In genomic region chr6:45420909-45421699, GRCh38 we compare ENCODE assay signal across 8 cellular contexts. TPM values are rescaled to one million over a fixed set of nuclear protein-coding genes. Genes with fewer than 3 reads are reported as not detected.
A peak's percentile ranks its signal among the peaks of the same experiment; 100 is the strongest.
DNase-seq lines count a peak whose midpoint lies in the region; ATAC-seq and TF ChIP-seq lines count a peak whose summit lies in the region.

No MANE protein-coding gene starts in this region.

- in situ Hi-C loops in GM23248 (cut with MboI) (no loop called here), gastrocnemius medialis (cut with MboI; ENCODE audit: low sequenced_read_pairs in 4 of 4) (loop anchor here in 3 of 4 donors (10.0 to 25.0 kb wide), 3 partner anchors 291 to 759 kb away; no protein-coding TSS in a partner anchor)

- H3K36me3 ChIP-seq in GM23248 (ENCODE audit: low read depth): no peaks in the 10 kb centered on the region
- peaks cover 35% of the 10 kb centered on the region for H3K36me3 ChIP-seq in SJCRH30
- H3K36me3 ChIP-seq in gastrocnemius medialis: no peaks in the 10 kb centered on the region

- H3K4me1 ChIP-seq in GM23248 (ENCODE audit: insufficient read depth): peaks cover 27% of the 10 kb centered on the region
- peaks cover 10% of the 10 kb centered on the region; the same call in 1 of the 2 replicates for H3K4me1 ChIP-seq in SJCRH30
- peaks cover 16 to 32% of the 10 kb centered on the region in 2 donors for H3K4me1 ChIP-seq in gastrocnemius medialis

- H3K9me2 ChIP-seq in GM23248 (ENCODE audit: insufficient read depth): no peaks in the 10 kb centered on the region

- H3K27ac ChIP-seq in GM23248 (peak overlapping the region; percentile 80), SJCRH30 (peak overlapping the region; percentile 98), gastrocnemius medialis (peak overlapping the region; percentile 0 to 35 (median 20))

- H2AFZ ChIP-seq in GM23248: peak overlapping the region; percentile 81

- no peaks in the 10 kb centered on the region for H3K9me3 ChIP-seq in GM23248 (ENCODE audit: low read depth)
- no peaks in the 10 kb centered on the region for H3K9me3 ChIP-seq in SJCRH30 (replicated peaks)
- no peaks in the 10 kb centered on the region for H3K9me3 ChIP-seq in gastrocnemius medialis

- intact Hi-C loops in gastrocnemius medialis (cut with DNase I; ENCODE audit: low total_unique reads): loop anchor here (2.0 to 5.0 kb wide), 3 partner anchors 42 to 766 kb away; no protein-coding TSS in a partner anchor

- H3F3A ChIP-seq in GM23248 (ENCODE audit: insufficient read depth): peaks cover 30% of the 10 kb centered on the region

- TF ChIP-seq CTCF in fibroblast of villous mesenchyme (IDR thresholded peaks at IDR 0.05; ENCODE audit: insufficient read depth, low read depth, low read length) (no peak), gastrocnemius medialis (IDR thresholded peaks at IDR 0.05 in 4 of 5, conservative IDR thresholded peaks at IDR 0.05 in 1 of 5) (no peak)

- peak; percentile 64 for DNase-seq in GM23248
- no peak for DNase-seq in SJCRH30
- DNase-seq in fibroblast of villous mesenchyme (ENCODE audit: low read depth): no peak
- no peak for DNase-seq in gastrocnemius medialis
- DNase-seq in NCI-H2196 (lab: John Stamatoyannopoulos, UW; ENCODE audit: unreplicated experiment): no peak
- DNase-seq in medulla oblongata (ENCODE audit: extremely low spot score): no peak

- peaks cover 74% of the 10 kb centered on the region for H3K79me2 ChIP-seq in GM23248 (ENCODE audit: insufficient read depth)

- peak overlapping the region; percentile 90 for H3K9ac ChIP-seq in GM23248

- WGBS in GM23248 (ENCODE audit: low coverage in 1 of 2, low lambda C conversion rate in 2 of 2, missing lambda C conversion rate in 2 of 2), 2 experiments: 14 to 17% methylated on average over 19 of the region's 19 CpGs

- no peaks in the 10 kb centered on the region for H4K20me1 ChIP-seq in GM23248 (ENCODE audit: insufficient read depth)

- no peak for TF ChIP-seq POLR2A in gastrocnemius medialis (IDR thresholded peaks at IDR 0.05)

- peak overlapping the region; percentile 95 for H3K4me2 ChIP-seq in GM23248 (ENCODE audit: unreplicated experiment)

- ATAC-seq in gastrocnemius medialis (peak in 1 of 2 donors; percentile 9), GM18907 (IDR thresholded peaks at IDR 0.05; ENCODE audit: unreplicated experiment) (no peak), HG02763 (IDR thresholded peaks at IDR 0.05; ENCODE audit: unreplicated experiment) (no peak)

- H3K4me3 ChIP-seq in GM23248: peak overlapping the region; percentile 98
- peak overlapping the region; percentile 97 for H3K4me3 ChIP-seq in SJCRH30
- H3K4me3 ChIP-seq in fibroblast of villous mesenchyme (ENCODE audit: low read depth, low read length): peak overlapping the region; percentile 99
- H3K4me3 ChIP-seq in gastrocnemius medialis: peak overlapping the region; percentile 61 to 75 (median 64)

- H3K27me3 ChIP-seq in GM23248 (replicated peaks; ENCODE audit: insufficient read depth) (no peaks in the 10 kb centered on the region), SJCRH30 (no peaks in the 10 kb centered on the region), gastrocnemius medialis (peaks cover 50 to 67% (median 67%) of the 10 kb centered on the region in 3 donors)

RNA-seq across cellular contexts. Expression of gene SUPT3H, which starts 43.4 kb away (rescaled TPM):
- 2.9 and 12.4 TPM in 2 replicates for total RNA-seq in GM23248 (2014; rRNA removed; shearing (Covaris generic))
- 9.3 TPM in 2 replicates for polyA plus RNA-seq in GM23248 (2016; fragmentation: Nextera tagmentation; extraction: Ambion mirVana)
- 10.3 and 15.8 TPM in 2 replicates for total RNA-seq in SJCRH30 (2014; rRNA removed; shearing (Covaris generic))
- total RNA-seq in fibroblast of villous mesenchyme (7.8 and 10.0 TPM in 2 replicates), gastrocnemius medialis (1 to 10 TPM; 1.5 to 9.0 (median 4.2) TPM)

Comparison
In these comparisons a context has a peak if more than half of its experiments do, and no peak if none do; other contexts are left out.
1. H3K27ac ChIP-seq: peak in every context shown above with its lines; median percentile 98 in SJCRH30; 80 in GM23248; 20 in gastrocnemius medialis.